Comparison of ENCODE assay signal across 8 cellular contexts in genomic region chr10:18312385-18313145, GRCh38.
DNase-seq lines count a peak whose midpoint lies in the region; ATAC-seq and TF ChIP-seq lines count a peak whose summit lies in the region.

No MANE protein-coding gene starts in this region.

- H3K79me2 ChIP-seq in SK-N-SH (ENCODE audit: insufficient read depth): no peaks in the 10 kb centered on the region

- H3K27ac Mint-ChIP-seq in immature natural killer cell: no peak overlapping the region

- no peak overlapping the region for H2AFZ ChIP-seq in SK-N-SH (ENCODE audit: low read depth)

- no peaks in the 10 kb centered on the region for H4K20me1 ChIP-seq in SK-N-SH (ENCODE audit: insufficient read depth)

- H3K9ac ChIP-seq in SK-N-SH: no peak overlapping the region

- H3K4me2 ChIP-seq in SK-N-SH: no peak overlapping the region

- H3K27ac ChIP-seq in SK-N-SH (ENCODE audit: low read depth in 2 of 2, low read length in 1 of 2): no peak overlapping the region

- peaks cover 4% of the 10 kb centered on the region for H3F3A ChIP-seq in SK-N-SH (replicated peaks; ENCODE audit: insufficient read depth)

- no peaks in the 10 kb centered on the region for H3K9me3 ChIP-seq in SK-N-SH

- TF ChIP-seq RAD21 in SK-N-SH (IDR thresholded peaks at IDR 0.05; ENCODE audit: low read length): peak; percentile 79

- POLR2A ChIA-PET in SK-N-SH (lab: Yijun Ruan, JAX): no interaction called here

- no peak overlapping the region for H3K4me3 Mint-ChIP-seq in immature natural killer cell

- CTCF ChIA-PET in SK-N-SH (lab: Yijun Ruan, JAX): interaction anchor here (0.6 to 2.0 kb wide), 22 partner anchors 8 to 707 kb away, joined by 3 to 15 read pairs (median 3); no protein-coding TSS in a partner anchor

- 28% methylated on average over 7 of the region's 7 CpGs for WGBS in SK-N-SH (ENCODE audit: low lambda C conversion rate)

- H3K9me3 Mint-ChIP-seq in immature natural killer cell: no peaks in the 10 kb centered on the region

- no peaks in the 10 kb centered on the region for H3K27me3 ChIP-seq in SK-N-SH (ENCODE audit: insufficient read depth)

- no peaks in the 10 kb centered on the region for H3K36me3 ChIP-seq in SK-N-SH (replicated peaks in 1 of 2; ENCODE audit: control insufficient read depth in 1 of 2, insufficient read depth in 2 of 2, low read length in 1 of 2)

- H3K36me3 Mint-ChIP-seq in immature natural killer cell: no peaks in the 10 kb centered on the region

- H3K4me1 Mint-ChIP-seq in immature natural killer cell: no peaks in the 10 kb centered on the region

- no peaks in the 10 kb centered on the region for H3K9me2 ChIP-seq in SK-N-SH

- peaks cover 0 to 4% (median 0%) of the 10 kb centered on the region in 3 donors for H3K27me3 Mint-ChIP-seq in immature natural killer cell (ENCODE audit: low read depth in 3 of 3)

- no peak overlapping the region; a peak in 1 of 4 replicates for H3K4me3 ChIP-seq in SK-N-SH (ENCODE audit: low read depth in 2 of 2, low read length in 1 of 2)
- H3K4me3 ChIP-seq in retinal pigment epithelial cell (ENCODE audit: low read length): no peak overlapping the region

- DNase-seq in DMS114 treated with DMSO at 0.1 percent for 48 hours (lab: John Stamatoyannopoulos, UW; ENCODE audit: unreplicated experiment) (peak; percentile 67), HS-5 (ENCODE audit: low read depth) (peak; percentile 0), SK-N-SH (peak; percentile 64), germinal center (ENCODE audit: low spot score) (peak; percentile 13), retinal pigment epithelial cell (ENCODE audit: low read depth) (peak; percentile 17), NCI-H187 (lab: John Stamatoyannopoulos, UW) (no peak), immature natural killer cell (no peak)

- peaks cover 0 to 6% of the 10 kb centered on the region in 2 experiments; a peak in 2 of 4 replicates for H3K4me1 ChIP-seq in SK-N-SH (ENCODE audit: control insufficient read depth in 1 of 2, insufficient read depth in 2 of 2, low read depth in 1 of 2, low read length in 1 of 2)

- peak; percentile 92 for ATAC-seq in GM21367 (IDR thresholded peaks at IDR 0.05; ENCODE audit: unreplicated experiment)

- TF ChIP-seq CTCF in SK-N-SH (IDR thresholded peaks at IDR 0.05): peak; percentile 65
- TF ChIP-seq CTCF in retinal pigment epithelial cell (conservative IDR thresholded peaks at IDR 0.05; ENCODE audit: low read depth, low read length): peak; percentile 60

- TF ChIP-seq EP300 in SK-N-SH (IDR thresholded peaks at IDR 0.05; ENCODE audit: borderline replicate concordance in 1 of 2, low read depth in 1 of 2, low read length in 1 of 2): no peak

TF ChIP-seq in SK-N-SH, 30 proteins besides CTCF, POLR2A, EP300 and RAD21 (continues in another document):
- TF ChIP-seq RFX5 (IDR thresholded peaks at IDR 0.05; ENCODE audit: low read length) (no peak), EZH2phosphoT487 (IDR thresholded peaks at IDR 0.05; ENCODE audit: borderline replicate concordance, low read depth) (no peak), MXI1 (IDR thresholded peaks at IDR 0.05; ENCODE audit: low read depth, low read length) (no peak), TEAD4 (IDR thresholded peaks at IDR 0.05; ENCODE audit: borderline replicate concordance, insufficient read depth) (no peak), ZBTB33 (IDR thresholded peaks at IDR 0.05; ENCODE audit: borderline replicate concordance, low read depth) (no peak), YY1 (IDR thresholded peaks at IDR 0.05; ENCODE audit: low read depth) (no peak), JUND (IDR thresholded peaks at IDR 0.05) (no peak), CHD2 (IDR thresholded peaks at IDR 0.05; ENCODE audit: low read length, partially characterized antibody) (no peak), REST (IDR thresholded peaks at IDR 0.05; ENCODE audit: low read depth, low read length) (no peak), SIN3A (IDR thresholded peaks at IDR 0.05; ENCODE audit: borderline replicate concordance, low read depth, low read length) (no peak), FOXM1 (IDR thresholded peaks at IDR 0.05; ENCODE audit: low read depth) (no peak), FOSL2 (IDR thresholded peaks at IDR 0.05; ENCODE audit: borderline replicate concordance, low read depth) (no peak), NRF1 (IDR thresholded peaks at IDR 0.05; ENCODE audit: low read depth, low read length) (no peak), SMC3 (IDR thresholded peaks at IDR 0.05; ENCODE audit: low read depth, low read length) (peak; percentile 42), IRF3 (IDR thresholded peaks at IDR 0.05; ENCODE audit: low read depth, low read length) (no peak), TCF12 (IDR thresholded peaks at IDR 0.05) (no peak), ELF1 (IDR thresholded peaks at IDR 0.05) (no peak), MEF2A (IDR thresholded peaks at IDR 0.05; ENCODE audit: borderline replicate concordance, low read depth) (peak; percentile 85), RXRA (IDR thresholded peaks at IDR 0.05; ENCODE audit: borderline replicate concordance, low read depth) (no peak), RCOR1 (IDR thresholded peaks at IDR 0.05; ENCODE audit: low read length) (0 out of 2 replicates have a peak, but pooled peaks have one; percentile 50), PBX3 (IDR thresholded peaks at IDR 0.05) (peak; percentile 22; the same call in 1 of the 2 replicates), MAX (IDR thresholded peaks at IDR 0.05; ENCODE audit: low read depth) (no peak)

Comparison
In these comparisons a context has a peak if more than half of its experiments do, and no peak if none do; other contexts are left out.
1. DNase-seq: peak in DMS114 treated with DMSO at 0.1 percent for 48 hours (single experiment), HS-5 (single experiment), SK-N-SH (single experiment), germinal center (single experiment) and retinal pigment epithelial cell (single experiment); none in NCI-H187 (0 of 2) and immature natural killer cell (0 of 3).